Comparison of ENCODE assay signal across 17 cellular contexts in the genomic region with DNA sequence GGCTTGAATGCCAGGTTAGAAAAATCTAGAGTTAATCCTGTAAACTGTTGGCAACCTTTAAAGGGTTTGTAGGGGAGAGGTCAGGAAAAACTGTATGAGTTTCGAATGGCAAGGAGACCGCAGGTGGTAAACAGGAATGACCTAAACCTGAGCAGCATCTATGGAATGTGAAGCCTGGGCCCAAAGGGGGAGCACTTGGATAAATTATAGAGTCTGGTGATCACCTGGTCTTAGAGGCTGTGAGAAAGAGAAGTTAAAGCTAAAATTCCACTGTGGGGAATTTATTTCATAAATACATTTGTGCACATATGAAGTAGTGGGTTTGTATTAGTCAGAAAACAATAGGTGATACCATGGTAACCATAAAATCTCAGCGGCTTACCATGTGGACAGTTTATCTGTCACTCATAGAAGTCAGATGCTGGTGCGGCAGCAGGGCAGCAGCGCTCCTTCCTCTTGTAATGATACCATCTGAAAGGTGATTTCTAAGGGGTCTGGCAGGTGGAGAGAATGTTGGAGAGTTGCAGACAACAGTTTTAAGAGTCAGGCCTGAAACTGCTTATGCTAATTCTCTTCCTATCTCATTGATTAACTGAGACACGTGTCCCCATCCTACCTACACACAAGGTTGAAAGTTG.
DNase-seq lines count a peak whose midpoint lies in the region; ATAC-seq, FAIRE-seq and TF ChIP-seq lines count a peak whose summit lies in the region.
"Had no signal": no experiment of that assay in that cellular context is flagged by ENCODE, and none has a peak within 500 bp of the region (broad histone marks: within the 10 kb centered on the region; RNA-seq: fewer than 3 reads in every experiment).

No MANE protein-coding gene starts in this region.

- no peak overlapping the region for H3K4me3 Mint-ChIP-seq in astrocyte (ENCODE audit: unreplicated experiment)
- H3K4me3 Mint-ChIP-seq: activated CD4-positive, alpha-beta memory T cell treated with anti-CD3 and anti-CD28 coated beads for 36 hours; nephron; T-helper 17 cell had no signal

- H3K36me3 ChIP-seq in astrocyte (ENCODE audit: insufficient read depth, low read length), result no peaks in the 10 kb centered on the region
- H3K36me3 ChIP-seq: gastrocnemius medialis, MG63 had no signal

- H3K27ac ChIP-seq in astrocyte (ENCODE audit: low read depth, low read length), result no peak overlapping the region
- H3K27ac ChIP-seq: coronary artery, gastrocnemius medialis had no signal

- no peak overlapping the region for H3K4me3 ChIP-seq in astrocyte (ENCODE audit: insufficient read depth, low read depth, low read length)
- H3K4me3 ChIP-seq: coronary artery, gastrocnemius medialis, MG63 had no signal

- no peak overlapping the region for H3K27ac Mint-ChIP-seq in astrocyte (ENCODE audit: unreplicated experiment)
- H3K27ac Mint-ChIP-seq: activated CD4-positive, alpha-beta memory T cell treated with anti-CD3 and anti-CD28 coated beads for 36 hours; nephron; T-helper 17 cell had no signal

- peaks cover 5% of the 10 kb centered on the region for H3K4me1 Mint-ChIP-seq in astrocyte (ENCODE audit: low read depth, unreplicated experiment)
- H3K4me1 Mint-ChIP-seq: nephron, T-helper 17 cell had no signal

- H3K79me2 ChIP-seq in astrocyte (ENCODE audit: insufficient read depth, low read length), result no peaks in the 10 kb centered on the region

- H2AFZ ChIP-seq in astrocyte (ENCODE audit: low read depth, low read length), result no peak overlapping the region

- H3K9me3 ChIP-seq in astrocyte (ENCODE audit: insufficient read depth, low read depth, low read length), result no peaks in the 10 kb centered on the region
- H3K9me3 ChIP-seq: gastrocnemius medialis, MG63 had no signal

- DNase-seq in Daoy (ENCODE audit: low read depth) (peak; percentile 2), M059J (ENCODE audit: low read depth) (peak; percentile 37), astrocyte (ENCODE audit: low read depth) (peak; percentile 14), islet precursor cell (peak; percentile 82), COLO668 (lab: John Stamatoyannopoulos, UW; ENCODE audit: unreplicated experiment) (no peak)
- no peak for DNase-seq in stimulated activated CD4-positive, alpha-beta T cell treated with anti-CD3 and anti-CD28 coated beads, Interleukin-2, amount 100 ng/mL, for 48 hours
- DNase-seq: activated CD4-positive, alpha-beta memory T cell treated with anti-CD3 and anti-CD28 coated beads for 36 hours; activated naive CD4-positive, alpha-beta T cell; gastrocnemius medialis; MG63; NK-92 treated with Interleukin-12 subunit alpha and Interleukin-12 subunit beta, amount 100 ng/mL, for 24 hours; T-helper 17 cell had no signal

- TF ChIP-seq CTCF in astrocyte (IDR thresholded peaks at IDR 0.05; ENCODE audit: insufficient read depth, low read depth, low read length), result no peak

- no peaks in the 10 kb centered on the region for H3K9me3 Mint-ChIP-seq in astrocyte (ENCODE audit: unreplicated experiment)
- H3K9me3 Mint-ChIP-seq: activated CD4-positive, alpha-beta memory T cell treated with anti-CD3 and anti-CD28 coated beads for 36 hours; nephron had no signal

- H3K27me3 Mint-ChIP-seq in astrocyte (ENCODE audit: low read depth, unreplicated experiment), result no peaks in the 10 kb centered on the region
- H3K27me3 Mint-ChIP-seq: activated CD4-positive, alpha-beta memory T cell treated with anti-CD3 and anti-CD28 coated beads for 36 hours; T-helper 17 cell had no signal

- no peaks in the 10 kb centered on the region for H3K27me3 ChIP-seq in astrocyte (ENCODE audit: insufficient read depth, low read length)
- H3K27me3 ChIP-seq: gastrocnemius medialis, MG63 had no signal

- ATAC-seq in HG02588 (IDR thresholded peaks at IDR 0.05; ENCODE audit: unreplicated experiment) (no peak), GM19467 (IDR thresholded peaks at IDR 0.05; ENCODE audit: unreplicated experiment) (no peak)
- ATAC-seq: gastrocnemius medialis, left lobe of liver, T-helper 17 cell had no signal

- FAIRE-seq in astrocyte (lab: Jason Lieb, UNC), result no peak

- H3K4me1 ChIP-seq in astrocyte (ENCODE audit: insufficient read depth, low read length), result no peaks in the 10 kb centered on the region
- H3K4me1 ChIP-seq: gastrocnemius medialis had no signal

- H3K36me3 Mint-ChIP-seq in astrocyte (ENCODE audit: low read depth, unreplicated experiment), result no peaks in the 10 kb centered on the region
- H3K36me3 Mint-ChIP-seq: activated CD4-positive, alpha-beta memory T cell treated with anti-CD3 and anti-CD28 coated beads for 36 hours had no signal

- H3K9ac ChIP-seq in astrocyte (ENCODE audit: low read length), result no peak overlapping the region

- H4K20me1 ChIP-seq in astrocyte (ENCODE audit: insufficient read depth, low read length), result no peaks in the 10 kb centered on the region

- no peak overlapping the region for H3K4me2 ChIP-seq in astrocyte (ENCODE audit: low read length)

Comparison
In these comparisons a context has a peak if more than half of its experiments do, and no peak if none do; other contexts are left out.
1. DNase-seq: peak in Daoy (single experiment), M059J (single experiment), astrocyte (single experiment) and islet precursor cell (single experiment); none in COLO668 (single experiment) and stimulated activated CD4-positive, alpha-beta T cell treated with anti-CD3 and anti-CD28 coated beads, Interleukin-2, amount 100 ng/mL, for 48 hours (0 of 2).